ENCODE assay signal across 3 cellular contexts in genomic region chr6:169765789-169766188, GRCh38.
TF ChIP-seq lines count a peak whose summit lies in the region.

No MANE protein-coding gene starts in this region.

TF ChIP-seq in IMR-90, 13 proteins besides CTCF, POLR2A, EP300 and RAD21:
- 0 out of 2 replicates have a peak, but pooled peaks have one; percentile 16 for TF ChIP-seq CEBPB (IDR thresholded peaks at IDR 0.05; ENCODE audit: low read depth, low read length)
TF ChIP-seq in IMR-90: peak in this region for 1; not testable (repeated sequence) for 12.

TF ChIP-seq in WTC11, 78 proteins besides CTCF, POLR2A, EP300 and RAD21:
- peak; percentile 95 for TF ChIP-seq GABPB1 (CRISPR knock-in tag; IDR thresholded peaks at IDR 0.05)

TF ChIP-seq in liver, 16 proteins besides CTCF, POLR2A, EP300 and RAD21:
- TF ChIP-seq ATF3 (IDR thresholded peaks at IDR 0.05): peak; percentile 93
